ENCODE assay signal across 8 cellular contexts in genomic region chr1:95309031-95309459, GRCh38.
A peak's percentile ranks its signal among the peaks of the same experiment; 100 is the strongest.
DNase-seq lines count a peak whose midpoint lies in the region; ATAC-seq, FAIRE-seq and TF ChIP-seq lines count a peak whose summit lies in the region.

No MANE protein-coding gene starts in this region.

- no peak overlapping the region for H3K4me3 ChIP-seq in fibroblast of the aortic adventitia (ENCODE audit: low read depth, low read length)

- TF ChIP-seq CTCF in AG09319 (IDR thresholded peaks at IDR 0.05; ENCODE audit: low read depth, low read length) (peak; percentile 37), fibroblast of the aortic adventitia (IDR thresholded peaks at IDR 0.05; ENCODE audit: insufficient read depth, low read length) (peak; percentile 64)

- ATAC-seq in GM19023 (IDR thresholded peaks at IDR 0.05; ENCODE audit: unreplicated experiment) = no peak
- ATAC-seq in HG03135 (IDR thresholded peaks at IDR 0.05; ENCODE audit: unreplicated experiment) = no peak
- no peak for ATAC-seq in GM18867 (IDR thresholded peaks at IDR 0.05; ENCODE audit: unreplicated experiment)

- FAIRE-seq in RCC 7860 (lab: Jason Lieb, UNC) = no peak

- DNase-seq in AG09319 (ENCODE audit: extremely low read depth, low read depth) (peak; percentile 0), HPDE6-E6E7 (ENCODE audit: extremely low spot score) (peak; percentile 31), RCC 7860 (ENCODE audit: low spot score) (peak; percentile 6), fibroblast of the aortic adventitia (ENCODE audit: low read depth) (peak; percentile 36), renal cortical epithelial cell (ENCODE audit: low read depth) (peak; percentile 20)
